In genomic region chr9:99221266-99221622, GRCh38 we compare ENCODE assay signal across 8 cellular contexts. TPM values are rescaled to one million over a fixed set of nuclear protein-coding genes. Genes with fewer than 3 reads are reported as not detected.
A peak's percentile ranks its signal among the peaks of the same experiment; 100 is the strongest.
DNase-seq lines count a peak whose midpoint lies in the region; ATAC-seq and TF ChIP-seq lines count a peak whose summit lies in the region.

No MANE protein-coding gene starts in this region.

- intact Hi-C loops in CD4-positive, alpha-beta memory T cell (cut with micrococcal nuclease): loop anchor here (5.0 kb wide), 2 partner anchors 414 to 876 kb away; partner anchors contain the start of genes ERP44, GALNT12 and INVS

- H3K27me3 Mint-ChIP-seq in CD4-positive, alpha-beta memory T cell: no peaks in the 10 kb centered on the region

- no peaks in the 10 kb centered on the region for H3K27me3 ChIP-seq in CD4-positive, alpha-beta memory T cell (ENCODE audit: insufficient read depth, low read length)
- H3K27me3 ChIP-seq in HUES64 (ENCODE audit: insufficient read depth, low read length) (no peaks in the 10 kb centered on the region), muscle layer of colon (ENCODE audit: control insufficient read depth in 1 of 2, insufficient read depth in 2 of 2, low read length in 2 of 2) (no peaks in the 10 kb centered on the region)

- H3K36me3 Mint-ChIP-seq in CD4-positive, alpha-beta memory T cell: peaks cover 47 to 73% of the 10 kb centered on the region in 2 donors

- H3K4me3 ChIP-seq in CD4-positive, alpha-beta memory T cell (ENCODE audit: low read length in 2 of 2): peak overlapping the region; percentile 57 to 78
- H3K4me3 ChIP-seq in HUES64 (ENCODE audit: low read length) (peak overlapping the region; percentile 93), cardiac fibroblast (replicated peaks in 1 of 2; ENCODE audit: low read depth in 2 of 2, low read length in 2 of 2) (peak overlapping the region; percentile 86 to 96), muscle layer of colon (ENCODE audit: low read depth in 1 of 2, low read length in 2 of 2) (peak overlapping the region; percentile 80 to 99)

- ATAC-seq in activated CD4-positive, CD25-positive, alpha-beta regulatory T cell treated with anti-CD3 and anti-CD28 coated beads, Interleukin-2, amount 50 U/mL, for 24 hours: no peak
- ATAC-seq in GM18907 (IDR thresholded peaks at IDR 0.05; ENCODE audit: unreplicated experiment): no peak

- H3K9me3 ChIP-seq in CD4-positive, alpha-beta memory T cell (ENCODE audit: control insufficient read depth in 1 of 2, low read length in 2 of 2): no peaks in the 10 kb centered on the region
- no peaks in the 10 kb centered on the region for H3K9me3 ChIP-seq in HUES64 (ENCODE audit: insufficient read depth, low read depth, low read length)
- H3K9me3 ChIP-seq in muscle layer of colon (ENCODE audit: low read length): no peaks in the 10 kb centered on the region

- peak in 1 of 5 donors; percentile 47 for DNase-seq in CD4-positive, alpha-beta memory T cell
- DNase-seq in cardiac fibroblast (ENCODE audit: low read depth in 2 of 2) (peak in 1 of 2 donors; percentile 2), NCI-H187 treated with DMSO at 0.1 percent for 48 hours (lab: John Stamatoyannopoulos, UW) (no peak), NCI-H82 (lab: John Stamatoyannopoulos, UW) (no peak)

- peak overlapping the region; percentile 87 to 100 (median 97) for H3K4me3 Mint-ChIP-seq in CD4-positive, alpha-beta memory T cell

- H3K4me1 ChIP-seq in CD4-positive, alpha-beta memory T cell (ENCODE audit: insufficient read depth, low read length): peaks cover 49% of the 10 kb centered on the region
- H3K4me1 ChIP-seq in HUES64 (ENCODE audit: insufficient read depth, low read length): peaks cover 4% of the 10 kb centered on the region; the same call in 1 of the 2 replicates
- peaks cover 37% of the 10 kb centered on the region for H3K4me1 ChIP-seq in muscle layer of colon (ENCODE audit: insufficient read depth, low read length)

- peaks cover 5% of the 10 kb centered on the region for H3K36me3 ChIP-seq in CD4-positive, alpha-beta memory T cell (ENCODE audit: insufficient read depth, low read length)
- H3K36me3 ChIP-seq in HUES64 (ENCODE audit: insufficient read depth, low read length): peaks cover 47% of the 10 kb centered on the region
- H3K36me3 ChIP-seq in muscle layer of colon (ENCODE audit: insufficient read depth, low read length): peaks cover 20% of the 10 kb centered on the region

- CTCF ChIA-PET in CD4-positive, alpha-beta memory T cell (lab: Charles Lee; ENCODE audit: partially characterized antibody): interaction anchor here (1.0 to 2.0 kb wide), 3 partner anchors 10 to 45 kb away, joined by 3 to 12 read pairs (median 4); no protein-coding TSS in a partner anchor

- H3K4me1 Mint-ChIP-seq in CD4-positive, alpha-beta memory T cell: peaks cover 53 to 91% (median 71%) of the 10 kb centered on the region in 4 donors

- peak overlapping the region; percentile 82 for H3K27ac ChIP-seq in CD4-positive, alpha-beta memory T cell (ENCODE audit: low read depth, low read length)
- H3K27ac ChIP-seq in HUES64 (ENCODE audit: low read depth, low read length) (peak overlapping the region; percentile 95), muscle layer of colon (ENCODE audit: low read depth, low read length) (peak overlapping the region; percentile 94)

- WGBS in HUES64: under 1% methylated on average over 26 of the region's 26 CpGs

- peak overlapping the region; percentile 92 to 100 (median 95) for H3K27ac Mint-ChIP-seq in CD4-positive, alpha-beta memory T cell

- no peaks in the 10 kb centered on the region for H3K9me3 Mint-ChIP-seq in CD4-positive, alpha-beta memory T cell

- TF ChIP-seq CTCF in cardiac fibroblast (IDR thresholded peaks at IDR 0.05; ENCODE audit: low read depth, low read length): no peak

- POLR2A ChIA-PET in CD4-positive, alpha-beta memory T cell (lab: Charles Lee; ENCODE audit: partially characterized antibody): interaction anchor here (1.2 to 2.8 kb wide), 6 partner anchors 11 to 1190 kb away, joined by 3 to 16 read pairs (median 4); partner anchors contain the start of gene NR4A3

- H3K9ac ChIP-seq in HUES64 (ENCODE audit: low read depth, low read length) (peak overlapping the region; percentile 93), muscle layer of colon (ENCODE audit: low read length) (peak overlapping the region; percentile 97)

RNA-seq across cellular contexts. Expression of gene ALG2, which starts 0.5 kb away (rescaled TPM):
- 10 to 100 TPM; 39.1 to 39.8 TPM for total RNA-seq in CD4-positive, alpha-beta memory T cell
- polyA plus RNA-seq in CD4-positive, alpha-beta memory T cell: 10 to 100 TPM; 35.3 to 36.8 TPM
- polyA plus RNA-seq in HUES64 (2013, experiment 1 of 2): 19.7 TPM
- polyA plus RNA-seq in HUES64 (2013, experiment 2 of 2): 19.1 TPM

RNA-seq across cellular contexts. Expression of gene SEC61B, which starts 0.8 kb away (rescaled TPM):
- total RNA-seq in CD4-positive, alpha-beta memory T cell: 100 to 1,000 TPM; 101 to 106 TPM
- 100 to 1,000 TPM; 389 to 532 TPM for polyA plus RNA-seq in CD4-positive, alpha-beta memory T cell
- polyA plus RNA-seq in HUES64 (2013, experiment 1 of 2): 204 TPM
- 185 TPM for polyA plus RNA-seq in HUES64 (2013, experiment 2 of 2)
